Comparison of ENCODE assay signal across 14 cellular contexts in genomic region chr3:161314836-161315391, GRCh38. TPM values are rescaled to one million over a fixed set of nuclear protein-coding genes. Genes with fewer than 3 reads are reported as not detected.
DNase-seq lines count a peak whose midpoint lies in the region; ATAC-seq, FAIRE-seq and TF ChIP-seq lines count a peak whose summit lies in the region.
"Had no signal": no experiment of that assay in that cellular context is flagged by ENCODE, and none has a peak within 500 bp of the region (broad histone marks: within the 10 kb centered on the region; RNA-seq: fewer than 3 reads in every experiment).

No MANE protein-coding gene starts in this region.

- H3K9me3 ChIP-seq in endothelial cell of umbilical vein (replicated peaks; ENCODE audit: control insufficient read depth, insufficient read depth, low read length): no peaks in the 10 kb centered on the region
- no peaks in the 10 kb centered on the region for H3K9me3 ChIP-seq in endodermal cell (ENCODE audit: control insufficient read depth, low read length)
- no peaks in the 10 kb centered on the region for H3K9me3 ChIP-seq in CD4-positive, alpha-beta memory T cell (ENCODE audit: control insufficient read depth in 1 of 2, low read length in 2 of 2)

- no peaks in the 10 kb centered on the region for H3K9me3 Mint-ChIP-seq in endodermal cell
- peaks cover 0 to 3% (median under 1%) of the 10 kb centered on the region in 8 donors for H3K9me3 Mint-ChIP-seq in CD4-positive, alpha-beta memory T cell
- H3K9me3 Mint-ChIP-seq: effector memory CD8-positive, alpha-beta T cell had no signal

- H3K9me1 ChIP-seq in endothelial cell of umbilical vein (replicated peaks; ENCODE audit: control insufficient read depth, extremely low read depth, insufficient read depth, low read length): no peaks in the 10 kb centered on the region

- H2AFZ ChIP-seq in endothelial cell of umbilical vein (ENCODE audit: low read depth, low read length): no peak overlapping the region

- H3K27me3 Mint-ChIP-seq in endodermal cell (ENCODE audit: insufficient read depth): no peaks in the 10 kb centered on the region
- peaks cover 0 to 1% of the 10 kb centered on the region in 2 donors for H3K27me3 Mint-ChIP-seq in CD4-positive, alpha-beta memory T cell

- intact Hi-C loops in endothelial cell of umbilical vein (cut with micrococcal nuclease): loop anchor here (5.0 kb wide), 1 partner anchor 748 kb away; the partner anchor contains the start of gene KPNA4
- intact Hi-C loops in CD4-positive, alpha-beta memory T cell (cut with micrococcal nuclease): loop anchor here (5.0 kb wide), 1 partner anchor 43 kb away; no protein-coding TSS in a partner anchor

- no peak overlapping the region for H3K4me2 ChIP-seq in endothelial cell of umbilical vein (ENCODE audit: insufficient read depth, low read length)

- no peaks in the 10 kb centered on the region for H3K36me3 ChIP-seq in endothelial cell of umbilical vein (ENCODE audit: control insufficient read depth in 2 of 2, extremely low read depth in 1 of 2, insufficient read depth in 2 of 2, low read length in 2 of 2)
- H3K36me3 ChIP-seq in endodermal cell (ENCODE audit: control insufficient read depth, insufficient read depth, low read length): no peaks in the 10 kb centered on the region
- H3K36me3 ChIP-seq in CD4-positive, alpha-beta memory T cell (ENCODE audit: insufficient read depth, low read length): no peaks in the 10 kb centered on the region
- H3K36me3 ChIP-seq: BLaER1 treated with 17β-estradiol and CSF1 and Interleukin-3, amounts not matched to agents 10 nM and 100 nM had no signal

- no peak overlapping the region for H3K27ac Mint-ChIP-seq in endodermal cell
- no peak overlapping the region for H3K27ac Mint-ChIP-seq in CD4-positive, alpha-beta memory T cell
- H3K27ac Mint-ChIP-seq: activated naive CD4-positive, alpha-beta T cell treated with anti-CD3 and anti-CD28 coated beads, Interleukin-2, amount 50 U/mL, for 72 hours; effector memory CD8-positive, alpha-beta T cell had no signal

- FAIRE-seq in GM12892 (lab: Jason Lieb, UNC) (peak; percentile 38), endothelial cell of umbilical vein (lab: Jason Lieb, UNC) (no peak)
- FAIRE-seq: TTC549 had no signal

- no TSS peak for BruUV-seq in endothelial cell of umbilical vein (replicated peaks; lab: Mats Ljungman, UMichigan)

- H3K4me3 Mint-ChIP-seq in endodermal cell: no peak overlapping the region
- H3K4me3 Mint-ChIP-seq in CD4-positive, alpha-beta memory T cell: no peak overlapping the region
- H3K4me3 Mint-ChIP-seq: effector memory CD8-positive, alpha-beta T cell had no signal

- H3K27me3 ChIP-seq in endothelial cell of umbilical vein (ENCODE audit: control insufficient read depth in 2 of 2, insufficient read depth in 2 of 2, low read length in 2 of 2) (no peaks in the 10 kb centered on the region), endodermal cell (ENCODE audit: control insufficient read depth, insufficient read depth, low read length, poor library complexity, severe bottlenecking) (no peaks in the 10 kb centered on the region)
- no peaks in the 10 kb centered on the region for H3K27me3 ChIP-seq in CD4-positive, alpha-beta memory T cell (ENCODE audit: insufficient read depth, low read length)
- H3K27me3 ChIP-seq: BLaER1 treated with 17β-estradiol and CSF1 and Interleukin-3, amounts not matched to agents 10 nM and 100 nM had no signal

- TF ChIP-seq CTCF in endothelial cell of umbilical vein (IDR thresholded peaks at IDR 0.05; ENCODE audit: extremely low read depth in 1 of 2, insufficient read depth in 1 of 2, low read depth in 1 of 2, low read length in 2 of 2): no peak
- no peak for TF ChIP-seq CTCF in endodermal cell (conservative IDR thresholded peaks at IDR 0.05)

- dilution Hi-C loops in endothelial cell of umbilical vein (cut with MboI; ENCODE audit: extremely low pct_ligation_motif_present, low sequenced_read_pairs): no loop called here

- no peaks in the 10 kb centered on the region for H3K36me3 Mint-ChIP-seq in endodermal cell (ENCODE audit: low read depth)
- no peaks in the 10 kb centered on the region for H3K36me3 Mint-ChIP-seq in CD4-positive, alpha-beta memory T cell

- H3K4me1 Mint-ChIP-seq in endodermal cell: no peaks in the 10 kb centered on the region
- H3K4me1 Mint-ChIP-seq in CD4-positive, alpha-beta memory T cell: peaks cover 34 to 71% (median 48%) of the 10 kb centered on the region in 4 donors

- 86 to 90% methylated on average over 3 of the region's 3 CpGs for WGBS in endodermal cell (ENCODE audit: insufficient coverage in 1 of 2, insufficient read length in 1 of 2), 2 experiments

- H3K27ac ChIP-seq in endothelial cell of umbilical vein (ENCODE audit: insufficient read depth, low read depth, low read length) (peak overlapping the region; percentile 27), endodermal cell (ENCODE audit: low read depth, low read length) (no peak overlapping the region)
- no peak overlapping the region for H3K27ac ChIP-seq in CD4-positive, alpha-beta memory T cell (ENCODE audit: low read depth, low read length)
- H3K27ac ChIP-seq: BLaER1 treated with 17β-estradiol and CSF1 and Interleukin-3, amounts not matched to agents 10 nM and 100 nM had no signal

- ATAC-seq in GM21515 (IDR thresholded peaks at IDR 0.05; ENCODE audit: unreplicated experiment): peak; percentile 38
- ATAC-seq in HG03139 (IDR thresholded peaks at IDR 0.05; ENCODE audit: unreplicated experiment): peak; percentile 38
- ATAC-seq: activated naive CD4-positive, alpha-beta T cell treated with anti-CD3 and anti-CD28 coated beads, Interleukin-2, amount 50 U/mL, for 72 hours; effector memory CD8-positive, alpha-beta T cell; left lobe of liver had no signal

- H3K9ac ChIP-seq in endothelial cell of umbilical vein (replicated peaks; ENCODE audit: extremely low read depth, insufficient read depth, low read length) (no peak overlapping the region), endodermal cell (ENCODE audit: extremely low read depth, low read length, poor library complexity, severe bottlenecking) (no peak overlapping the region)
- H3K9ac ChIP-seq: BLaER1 treated with 17β-estradiol and CSF1 and Interleukin-3, amounts not matched to agents 10 nM and 100 nM had no signal

- TF ChIP-seq POLR2A in GM12892 (IDR thresholded peaks at IDR 0.05; ENCODE audit: low read depth, low read length) (no peak), endothelial cell of umbilical vein (IDR thresholded peaks at IDR 0.05; ENCODE audit: low read depth, low read length) (no peak)

- CTCF ChIA-PET in endothelial cell of umbilical vein (lab: Charles Lee): interaction anchor here (1.0 to 2.1 kb wide), 5 partner anchors 8 to 93 kb away, joined by 3 to 8 read pairs (median 5); no protein-coding TSS in a partner anchor
- CTCF ChIA-PET in CD4-positive, alpha-beta memory T cell (lab: Charles Lee; ENCODE audit: partially characterized antibody): interaction anchor here (1.0 to 1.4 kb wide), 2 partner anchors 10 to 40 kb away, joined by 4 to 5 read pairs; no protein-coding TSS in a partner anchor

- no peaks in the 10 kb centered on the region for H4K20me1 ChIP-seq in endothelial cell of umbilical vein (replicated peaks; ENCODE audit: control insufficient read depth, extremely low read depth, insufficient read depth, low read length)
- H4K20me1 ChIP-seq: BLaER1 treated with 17β-estradiol and CSF1 and Interleukin-3, amounts not matched to agents 10 nM and 100 nM had no signal

- H3K79me2 ChIP-seq in endothelial cell of umbilical vein (ENCODE audit: control insufficient read depth, insufficient read depth, low read length): no peaks in the 10 kb centered on the region

- DNase-seq in GM12892 (ENCODE audit: insufficient read length): no peak
- DNase-seq in endothelial cell of umbilical vein (ENCODE audit: low read depth, low spot score): peak; percentile 10
- DNase-seq in endodermal cell: no peak
- no peak for DNase-seq in activated CD4-positive, alpha-beta T cell treated with anti-CD3 and anti-CD28 coated beads for 4 hours
- no peak for DNase-seq in CD4-positive, alpha-beta memory T cell
- DNase-seq in HCEC 1CT: no peak
- DNase-seq: effector memory CD8-positive, alpha-beta T cell; NCI-H82 had no signal

- POLR2A ChIA-PET in endothelial cell of umbilical vein (lab: Charles Lee): no interaction called here
- POLR2A ChIA-PET in CD4-positive, alpha-beta memory T cell (lab: Charles Lee; ENCODE audit: partially characterized antibody): no interaction called here

- H3K4me1 ChIP-seq in endothelial cell of umbilical vein (ENCODE audit: control insufficient read depth, extremely low read depth, insufficient read depth, low read length) (peaks cover 23% of the 10 kb centered on the region), endodermal cell (ENCODE audit: control insufficient read depth, insufficient read depth, low read length) (no peaks in the 10 kb centered on the region)
- peaks cover 40% of the 10 kb centered on the region for H3K4me1 ChIP-seq in CD4-positive, alpha-beta memory T cell (ENCODE audit: insufficient read depth, low read length)

- H3K4me3 ChIP-seq in endothelial cell of umbilical vein (replicated peaks in 1 of 3; ENCODE audit: insufficient read depth in 1 of 3, low read depth in 1 of 3, low read length in 3 of 3) (no peak overlapping the region), endodermal cell (ENCODE audit: low read length) (no peak overlapping the region)
- H3K4me3 ChIP-seq in CD4-positive, alpha-beta memory T cell (ENCODE audit: low read length in 2 of 2): no peak overlapping the region
- H3K4me3 ChIP-seq: BLaER1 treated with 17β-estradiol and CSF1 and Interleukin-3, amounts not matched to agents 10 nM and 100 nM had no signal

TF ChIP-seq in endothelial cell of umbilical vein, 7 proteins besides CTCF, POLR2A, EP300 and RAD21 (continues in another document):
- peak; percentile 57 for TF ChIP-seq FOS (IDR thresholded peaks at IDR 0.05; ENCODE audit: borderline replicate concordance, insufficient read depth, low read length)
- no peak for TF ChIP-seq GATA2 (IDR thresholded peaks at IDR 0.05; ENCODE audit: insufficient read depth, insufficient read length, low read depth, low read length)
- no peak for TF ChIP-seq EZH2 (IDR thresholded peaks at IDR 0.05; ENCODE audit: borderline replicate concordance, low read depth, low read length, severe bottlenecking)
- no peak for TF ChIP-seq POLR2AphosphoS5 (IDR thresholded peaks at IDR 0.05; ENCODE audit: insufficient read depth, low read depth, low read length)

RNA-seq across cellular contexts. Expression of gene SPTSSB, which starts 56.4 kb away (rescaled TPM):
- not detected for polyA plus RNA-seq in GM12892 (2012; ENCODE audit: missing spikeins)
- not detected in 2 replicates for total RNA-seq in endothelial cell of umbilical vein
- not detected in 2 replicates for polyA plus RNA-seq in endothelial cell of umbilical vein
- 0.03 and 12.1 TPM in 2 replicates for polyA plus RNA-seq in endothelial cell of umbilical vein (2011; cell fraction: cytosol; rRNA removed)
- not detected in 2 replicates for polyA plus RNA-seq in endothelial cell of umbilical vein (2011; cell fraction: nucleus; rRNA removed)
- polyA plus RNA-seq in endothelial cell of umbilical vein (2012): not detected in 2 replicates
- polyA minus RNA-seq in endothelial cell of umbilical vein: not detected in 2 replicates
- polyA minus RNA-seq in endothelial cell of umbilical vein (2011; cell fraction: cytosol; rRNA and poly(A)+ RNA removed): not detected
- polyA minus RNA-seq in endothelial cell of umbilical vein (2011; cell fraction: nucleus; rRNA and poly(A)+ RNA removed): not detected in 2 replicates
- 1 to 10 TPM in 1 of 2 donors, under 1 TPM in 1; 0.64 to 2.3 TPM for total RNA-seq in endodermal cell
- 3.1 TPM for polyA plus RNA-seq in endodermal cell (2013, experiment 1 of 2)
- 0.70 TPM for polyA plus RNA-seq in endodermal cell (2013, experiment 2 of 2)
- total RNA-seq in CD4-positive, alpha-beta memory T cell: not detected
- under 1 TPM; 0.08 to 0.79 TPM for polyA plus RNA-seq in CD4-positive, alpha-beta memory T cell
- total RNA-seq: activated naive CD4-positive, alpha-beta T cell treated with anti-CD3 and anti-CD28 coated beads, Interleukin-2, amount 50 U/mL, for 72 hours had no signal
